Comparison of ENCODE assay signal across 20 cellular contexts in genomic region chr3:131322946-131323505, GRCh38.
"Had no signal": no experiment of that assay in that cellular context is flagged by ENCODE, and none has a peak within 500 bp of the region (broad histone marks: within the 10 kb centered on the region; RNA-seq: fewer than 3 reads in every experiment).

No MANE protein-coding gene starts in this region.

- H3K27ac ChIP-seq: gastrocnemius medialis, left ventricle myocardium inferior, neutrophil, suprapubic skin, tibial artery, upper lobe of left lung, uterus had no signal

- DNase-seq: cerebellar nuclear complex; effector CD8-positive, alpha-beta T cell; gastrocnemius medialis; kidney; left cardiac atrium; left ventricle myocardium inferior; mesenchymal stem cell; midbrain; naive B cell; nephron progenitor cell; right cardiac atrium; stimulated activated CD4-positive, alpha-beta T cell treated with anti-CD3 and anti-CD28 coated beads, Interleukin-2, amount 100 ng/mL, for 48 hours; stimulated activated naive CD4-positive, alpha-beta T cell treated with Interleukin-2 at 50 U/mL for 16 hours; tibial artery; upper lobe of left lung; uterus had no signal

- H3K27me3 ChIP-seq: gastrocnemius medialis, neutrophil, suprapubic skin, tibial artery, upper lobe of left lung, uterus had no signal

- ATAC-seq: gastrocnemius medialis, left cardiac atrium, right cardiac atrium had no signal

- H3K36me3 ChIP-seq: gastrocnemius medialis, left ventricle myocardium inferior, suprapubic skin, upper lobe of left lung, uterus had no signal

- H3K4me3 ChIP-seq: gastrocnemius medialis, left ventricle myocardium inferior, lung, smooth muscle cell, suprapubic skin, tibial artery, upper lobe of left lung, uterus had no signal

- H3K4me1 ChIP-seq: gastrocnemius medialis, left ventricle myocardium inferior, suprapubic skin, tibial artery, upper lobe of left lung, uterus had no signal

- H3K4me2 ChIP-seq: smooth muscle cell had no signal

- H3K9me3 ChIP-seq: gastrocnemius medialis, left ventricle myocardium inferior, neutrophil, suprapubic skin, tibial artery, upper lobe of left lung, uterus had no signal
